ENCODE assay signal across 23 cellular contexts in genomic region chr3:22170370-22170769, GRCh38.
DNase-seq lines count a peak whose midpoint lies in the region; ATAC-seq, FAIRE-seq and TF ChIP-seq lines count a peak whose summit lies in the region.
"Had no signal": no experiment of that assay in that cellular context is flagged by ENCODE, and none has a peak within 500 bp of the region (broad histone marks: within the 10 kb centered on the region; RNA-seq: fewer than 3 reads in every experiment).

No MANE protein-coding gene starts in this region.

- H3K9me3 ChIP-seq in pancreas, result no peaks in the 10 kb centered on the region
- H3K9me3 ChIP-seq: BE2C had no signal

- no peak for ATAC-seq in pancreas

- FAIRE-seq in G401.6 (lab: Jason Lieb, UNC), result peak; percentile 82
- FAIRE-seq in TTC549 (lab: Jason Lieb, UNC), result peak; percentile 57
- FAIRE-seq in frontal cortex (lab: Jason Lieb, UNC), result peak; percentile 81
- peak; percentile 57 for FAIRE-seq in pancreas (lab: Jason Lieb, UNC)
- FAIRE-seq: D721Med, GM12892, GM19239, H1 had no signal

- intact Hi-C loops in pancreas (cut with DNase I), result no loop called here

- H3K4me3 ChIP-seq in pancreas, result no peak overlapping the region
- H3K4me3 ChIP-seq: BLaER1 treated with 17β-estradiol and CSF1 and Interleukin-3, amounts not matched to agents 10 nM and 100 nM; GM23248 had no signal

- no peaks in the 10 kb centered on the region for H3K36me3 ChIP-seq in pancreas
- H3K36me3 ChIP-seq: BE2C; BLaER1 treated with 17β-estradiol and CSF1 and Interleukin-3, amounts not matched to agents 10 nM and 100 nM had no signal

- TF ChIP-seq CTCF in pancreas (IDR thresholded peaks at IDR 0.05) (no peak), GM13977 (IDR thresholded peaks at IDR 0.05; ENCODE audit: extremely low read depth, insufficient read depth, missing control alignments) (no peak)

- H3K27me3 ChIP-seq in pancreas, result no peaks in the 10 kb centered on the region
- H3K27me3 ChIP-seq: BE2C; BLaER1 treated with 17β-estradiol and CSF1 and Interleukin-3, amounts not matched to agents 10 nM and 100 nM had no signal

- H3K27ac ChIP-seq in pancreas, result no peak overlapping the region
- H3K27ac ChIP-seq: BLaER1 treated with 17β-estradiol and CSF1 and Interleukin-3, amounts not matched to agents 10 nM and 100 nM; GM23248 had no signal

- in situ Hi-C loops in GM13977 (cut with MboI; ENCODE audit: low pct_unique_long_range_greater_than_20kb, low sequenced_read_pairs, unreplicated experiment), result no loop called here

- no peaks in the 10 kb centered on the region for H3K4me1 ChIP-seq in pancreas
- H3K4me1 ChIP-seq: BE2C; BLaER1 treated with 17β-estradiol and CSF1 and Interleukin-3, amounts not matched to agents 10 nM and 100 nM had no signal

- WGBS in pancreas, 2 donors, result 73 to 85% methylated on average over 1 of the region's 1 CpG

- DNase-seq in frontal cortex (ENCODE audit: low spot score in 2 of 2) (no peak), pancreas (no peak), DMS114 treated with DMSO at 0.1 percent for 48 hours (lab: John Stamatoyannopoulos, UW; ENCODE audit: unreplicated experiment) (no peak), Kasumi-1 (lab: John Stamatoyannopoulos, UW) (no peak), GM13977 (ENCODE audit: low spot score) (no peak), islet precursor cell (no peak)
- DNase-seq: AML-193; BE2C; CD4-positive, alpha-beta T cell; CD8-positive, alpha-beta memory T cell; DMS 273 treated with DMSO at 0.1 percent for 48 hours; DMS53; DMS79 treated with DMSO at 0.1 percent for 48 hours; GM23248; H7; HCEC 1CT had no signal
